In the genomic region with DNA sequence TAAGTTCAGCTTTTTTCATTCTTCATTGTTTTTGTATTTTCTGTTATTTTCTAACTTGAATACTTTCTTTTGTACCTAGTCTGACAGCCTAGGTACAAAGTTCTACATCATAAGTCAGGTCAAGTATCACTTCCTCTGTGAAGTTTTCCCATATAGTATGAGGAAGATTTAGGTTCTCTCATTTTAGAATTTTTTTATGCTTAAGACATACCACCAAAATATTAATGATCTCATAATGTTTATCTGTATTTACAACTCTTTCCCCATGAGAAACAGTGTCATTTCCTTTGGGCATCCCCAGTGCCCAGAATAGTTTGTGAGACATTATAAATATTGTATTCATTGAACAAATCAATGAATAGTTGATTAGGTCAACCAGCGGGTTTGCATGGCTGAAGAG, we compare ENCODE assay signal across 18 cellular contexts. TPM values are rescaled to one million over a fixed set of nuclear protein-coding genes. Genes with fewer than 3 reads are reported as not detected.
A peak's percentile ranks its signal among the peaks of the same experiment; 100 is the strongest.
DNase-seq lines count a peak whose midpoint lies in the region; ATAC-seq and TF ChIP-seq lines count a peak whose summit lies in the region.
"Had no signal": no experiment of that assay in that cellular context is flagged by ENCODE, and none has a peak within 500 bp of the region (broad histone marks: within the 10 kb centered on the region; RNA-seq: fewer than 3 reads in every experiment).

No MANE protein-coding gene starts in this region.

- intact Hi-C loops in right cardiac atrium (cut with DNase I), result no loop called here

- no peaks in the 10 kb centered on the region for H3K4me1 ChIP-seq in right cardiac atrium (ENCODE audit: control insufficient read depth, insufficient read depth, low read length)
- H3K4me1 ChIP-seq: uterus had no signal

- H3K36me3 Mint-ChIP-seq in IgD-negative memory B cell (peaks cover 3% of the 10 kb centered on the region), neural crest cell (ENCODE audit: low read depth) (peaks cover 8% of the 10 kb centered on the region)
- H3K36me3 Mint-ChIP-seq: activated naive CD8-positive, alpha-beta T cell had no signal

- H3K4me3 ChIP-seq in right cardiac atrium (ENCODE audit: low read length), result no peak overlapping the region
- H3K4me3 ChIP-seq: gastrocnemius medialis, uterus had no signal

- H3K4me1 Mint-ChIP-seq in IgD-negative memory B cell (peaks cover 21 to 28% (median 21%) of the 10 kb centered on the region in 3 donors), neural crest cell (peaks cover 14% of the 10 kb centered on the region)

- in situ Hi-C loops in GM13977 (cut with MboI; ENCODE audit: low pct_unique_long_range_greater_than_20kb, low sequenced_read_pairs, unreplicated experiment), result loop anchor here (10.0 kb wide), 1 partner anchor 108 kb away; no protein-coding TSS in a partner anchor

- H3K9me3 Mint-ChIP-seq in IgD-negative memory B cell (peaks cover 1 to 11% (median 6%) of the 10 kb centered on the region in 3 donors), neural crest cell (peaks cover 5% of the 10 kb centered on the region)

- H3K4me3 Mint-ChIP-seq in IgD-negative memory B cell, result peak overlapping the region; percentile 54 to 83 (median 81)
- peak overlapping the region; percentile 31 for H3K4me3 Mint-ChIP-seq in neural crest cell
- H3K4me3 Mint-ChIP-seq: activated naive CD8-positive, alpha-beta T cell had no signal

- H3K9me3 ChIP-seq in right cardiac atrium (ENCODE audit: control insufficient read depth, low read length), result no peaks in the 10 kb centered on the region
- H3K9me3 ChIP-seq: gastrocnemius medialis, neutrophil, uterus had no signal

- H3K27ac ChIP-seq in right cardiac atrium (ENCODE audit: low read length), result no peak overlapping the region
- H3K27ac ChIP-seq: gastrocnemius medialis, neutrophil, uterus had no signal

- no peaks in the 10 kb centered on the region for H3K27me3 Mint-ChIP-seq in IgD-negative memory B cell
- no peaks in the 10 kb centered on the region for H3K27me3 Mint-ChIP-seq in neural crest cell (ENCODE audit: low read depth)
- H3K27me3 Mint-ChIP-seq: activated naive CD8-positive, alpha-beta T cell had no signal

- WGBS in right cardiac atrium, result 67% methylated on average over 1 of the region's 1 CpG

- peak overlapping the region; percentile 93 to 99 (median 97) for H3K27ac Mint-ChIP-seq in IgD-negative memory B cell
- no peak overlapping the region for H3K27ac Mint-ChIP-seq in neural crest cell (ENCODE audit: unreplicated experiment)
- H3K27ac Mint-ChIP-seq: activated naive CD8-positive, alpha-beta T cell had no signal

- peak; percentile 16 for ATAC-seq in GM19468 (IDR thresholded peaks at IDR 0.05; ENCODE audit: extremely low read depth, unreplicated experiment)
- ATAC-seq in right cardiac atrium, result no peak
- ATAC-seq: gastrocnemius medialis had no signal

- DNase-seq in GM13977 (ENCODE audit: low spot score), result peak; percentile 52
- no peak for DNase-seq in neural crest cell (ENCODE audit: low read depth, low spot score)
- no peak for DNase-seq in LoVo (ENCODE audit: low spot score)
- DNase-seq in NCI-H2107 (lab: John Stamatoyannopoulos, UW), result no peak
- DNase-seq in right cardiac atrium, result no peak
- DNase-seq: C1 segment of cervical spinal cord; EL; gastrocnemius medialis; mesendoderm; NCI-H2081; SHP77; stimulated activated CD4-positive, alpha-beta T cell treated with anti-CD3 and anti-CD28 coated beads, Interleukin-4, amount 100 ng/mL, for 4 hours; stimulated activated naive CD4-positive, alpha-beta T cell; uterus had no signal

- no peaks in the 10 kb centered on the region for H3K27me3 ChIP-seq in right cardiac atrium (ENCODE audit: control insufficient read depth, insufficient read depth)
- H3K27me3 ChIP-seq: gastrocnemius medialis, neutrophil, uterus had no signal

- no peak for TF ChIP-seq CTCF in GM13977 (IDR thresholded peaks at IDR 0.05; ENCODE audit: extremely low read depth, insufficient read depth, missing control alignments)
- no peak for TF ChIP-seq CTCF in neural crest cell (conservative IDR thresholded peaks at IDR 0.05)

RNA-seq across cellular contexts. Expression of a gene that starts 3.1 kb away (rescaled TPM):
- polyA plus RNA-seq in IgD-negative memory B cell (126 TPM), right cardiac atrium (13.3 TPM)
- total RNA-seq in neural crest cell (204 and 212 TPM in 2 replicates), right cardiac atrium (10 to 100 TPM; 61.4 to 77.7 (median 74.6) TPM)
